In genomic region chr17:46044286-46044928, GRCh38 we compare ENCODE assay signal across 8 cellular contexts. TPM values are rescaled to one million over a fixed set of nuclear protein-coding genes. Genes with fewer than 3 reads are reported as not detected.
DNase-seq lines count a peak whose midpoint lies in the region; ATAC-seq and TF ChIP-seq lines count a peak whose summit lies in the region.

No MANE protein-coding gene starts in this region.

- H3K27me3 ChIP-seq in fibroblast of lung (ENCODE audit: control insufficient read depth, insufficient read depth, low read length) (no peaks in the 10 kb centered on the region), testis (no peaks in the 10 kb centered on the region)

- no peak overlapping the region for H3K9ac ChIP-seq in fibroblast of lung (ENCODE audit: insufficient read depth, low read length)

- ATAC-seq in natural killer cell (peak; percentile 55 to 86 (median 78)), HG03025 (IDR thresholded peaks at IDR 0.05; ENCODE audit: low FRiP score, unreplicated experiment) (no peak)

- H3K9me3 Mint-ChIP-seq in HFFc6, result no peaks in the 10 kb centered on the region
- H3K9me3 Mint-ChIP-seq in natural killer cell, result no peaks in the 10 kb centered on the region

- intact Hi-C loops in natural killer cell (cut with micrococcal nuclease) (loop anchor here (1.0 kb wide), 3 partner anchors 42 to 169 kb away; no protein-coding TSS in a partner anchor), testis (cut with DNase I; ENCODE audit: low total_unique reads) (loop anchor here (10.0 kb wide), 1 partner anchor 150 kb away; the partner anchor contains the start of gene KANSL1)

- H3K27ac Mint-ChIP-seq in HFFc6 (peak overlapping the region; percentile 20; the same call in 1 of the 2 replicates), natural killer cell (peak overlapping the region; percentile 70 to 76)

- H3K4me3 ChIP-seq in fibroblast of lung (replicated peaks in 1 of 4; ENCODE audit: control extremely low read depth in 1 of 4, insufficient read depth in 1 of 4, low read depth in 3 of 4, low read length in 4 of 4), result no peak overlapping the region
- H3K4me3 ChIP-seq in testis, result no peak overlapping the region

- peaks cover 20% of the 10 kb centered on the region for H3K4me1 Mint-ChIP-seq in HFFc6 (ENCODE audit: low read depth)
- H3K4me1 Mint-ChIP-seq in natural killer cell, result peaks cover 16 to 20% of the 10 kb centered on the region in 2 donors

- TF ChIP-seq POLR2A in testis (IDR thresholded peaks at IDR 0.05), result no peak

- no peaks in the 10 kb centered on the region for H4K20me1 ChIP-seq in fibroblast of lung (ENCODE audit: control insufficient read depth, extremely low read depth, insufficient read depth, low read length)

- WGBS in testis, 2 donors, result 50 to 57% methylated on average over 5 of the region's 5 CpGs

- H3K36me3 Mint-ChIP-seq in HFFc6 (ENCODE audit: low read depth), result peaks cover 10% of the 10 kb centered on the region
- peaks cover 12% of the 10 kb centered on the region for H3K36me3 Mint-ChIP-seq in natural killer cell

- H3K4me3 Mint-ChIP-seq in HFFc6 (no peak overlapping the region), natural killer cell (no peak overlapping the region)

- H3K79me2 ChIP-seq in fibroblast of lung (ENCODE audit: control insufficient read depth, insufficient read depth, low read length), result no peaks in the 10 kb centered on the region

- TF ChIP-seq CTCF in HFFc6 (IDR thresholded peaks at IDR 0.05) (peak; percentile 92), fibroblast of lung (conservative IDR thresholded peaks at IDR 0.05 in 1 of 2, IDR thresholded peaks at IDR 0.05 in 1 of 2; ENCODE audit: low read depth in 1 of 2, low read length in 2 of 2) (peak; percentile 91 to 93), natural killer cell (IDR thresholded peaks at IDR 0.05) (peak; percentile 74), testis (IDR thresholded peaks at IDR 0.05) (peak; percentile 81 to 92 (median 89))

- H3K4me2 ChIP-seq in fibroblast of lung (ENCODE audit: extremely low read depth, insufficient read depth, low read length), result no peak overlapping the region

- peaks cover 2% of the 10 kb centered on the region for H3K4me1 ChIP-seq in fibroblast of lung (ENCODE audit: control insufficient read depth, extremely low read depth, insufficient read depth, low read length)
- H3K4me1 ChIP-seq in testis, result peaks cover 12% of the 10 kb centered on the region

- H3K27ac ChIP-seq in fibroblast of lung (ENCODE audit: insufficient read depth, low read length) (no peak overlapping the region), testis (peak overlapping the region in 1 of 2 donors; percentile 51)

- no peaks in the 10 kb centered on the region for H3K9me3 ChIP-seq in fibroblast of lung (ENCODE audit: control insufficient read depth, insufficient read depth, low read depth, low read length)
- no peaks in the 10 kb centered on the region for H3K9me3 ChIP-seq in testis

- peak; percentile 61 for DNase-seq in CD1c-positive myeloid dendritic cell (ENCODE audit: extremely low spot score)
- peak; percentile 85 for DNase-seq in HFFc6
- DNase-seq in NCI-H774 (lab: John Stamatoyannopoulos, UW), result peak; percentile 52
- DNase-seq in activated T-cell treated with anti-CD3 and anti-CD28 coated beads for 24 hours (ENCODE audit: low read depth), result peak; percentile 44
- DNase-seq in fibroblast of lung (ENCODE audit: low read depth in 2 of 2), result peak; percentile 86 to 95
- DNase-seq in natural killer cell, result peak; percentile 27
- peak; percentile 90 for DNase-seq in testis

- H2AFZ ChIP-seq in fibroblast of lung (ENCODE audit: low read length), result no peak overlapping the region

- H3K27me3 Mint-ChIP-seq in HFFc6 (ENCODE audit: insufficient read depth) (peaks cover 1% of the 10 kb centered on the region), natural killer cell (ENCODE audit: low read depth in 2 of 2) (no peaks in the 10 kb centered on the region)

- H3K36me3 ChIP-seq in fibroblast of lung (ENCODE audit: control insufficient read depth, insufficient read depth, low read length), result peaks cover 4% of the 10 kb centered on the region
- H3K36me3 ChIP-seq in testis (ENCODE audit: low read depth, missing control alignments), result peaks cover 1% of the 10 kb centered on the region

RNA-seq across cellular contexts. Expression of gene STH, which starts 45.4 kb away (rescaled TPM):
- not detected for total RNA-seq in HFFc6 (2021; fragmentation: NEBNext Ultra II Directional; extraction: Animal tissue kit (Norgen Biotek cat#: 25700))
- total RNA-seq in fibroblast of lung (not detected in 2 replicates), natural killer cell (not detected), testis (1 to 10 TPM in 1 of 2 donors, not detected in 1; 1.3 TPM)
- polyA plus RNA-seq in fibroblast of lung (not detected in 2 replicates), testis (ENCODE audit: insufficient read depth, low read depth, low replicate concordance) (not detected)
- not detected in 2 replicates for polyA plus RNA-seq in fibroblast of lung (2012)
- not detected in 2 replicates for polyA minus RNA-seq in fibroblast of lung (ENCODE audit: low replicate concordance)

Comparison
In these comparisons a context has a peak if more than half of its experiments do, and no peak if none do; other contexts are left out.
1. DNase-seq: peak in every context shown above with its lines; median percentile 90 in fibroblast of lung; 90 in testis; 85 in HFFc6; 61 in CD1c-positive myeloid dendritic cell; 52 in NCI-H774; 44 in activated T-cell treated with anti-CD3 and anti-CD28 coated beads for 24 hours; 27 in natural killer cell.